ENCODE assay signal across 1 cellular context in genomic region chr1:207890136-207890738, GRCh38.
TF ChIP-seq lines count a peak whose summit lies in the region.

No MANE protein-coding gene starts in this region.

TF ChIP-seq in GM12878, 131 proteins besides CTCF, POLR2A, EP300 and RAD21 (continued from another document):
- TF ChIP-seq HSF1 (IDR thresholded peaks at IDR 0.05; ENCODE audit: low read depth, low read length) (no peak), ATF3 (IDR thresholded peaks at IDR 0.05; ENCODE audit: borderline replicate concordance, extremely low read depth, low read depth, low read length) (no peak), PAX5 (IDR thresholded peaks at IDR 0.05; ENCODE audit: borderline replicate concordance, low read depth, low read length) (0 out of 2 replicates have a peak, but pooled peaks have one; percentile 11), ELK1 (IDR thresholded peaks at IDR 0.05; ENCODE audit: low read depth, low read length) (no peak), ZNF274 (IDR thresholded peaks at IDR 0.05; ENCODE audit: insufficient read depth, insufficient read length) (no peak), IRF5 (IDR thresholded peaks at IDR 0.05; ENCODE audit: borderline replicate concordance) (no peak), SUPT20H (IDR thresholded peaks at IDR 0.05; ENCODE audit: borderline replicate concordance, control insufficient read depth, low read depth, low read length) (no peak), EED (IDR thresholded peaks at IDR 0.05; ENCODE audit: low read depth) (peak; percentile 50; the same call in 1 of the 2 replicates), PAX8 (IDR thresholded peaks at IDR 0.05) (no peak), DPF2 (IDR thresholded peaks at IDR 0.05) (no peak), IKZF1 (conservative IDR thresholded peaks at IDR 0.05) (peak; percentile 45; the same call in 1 of the 2 replicates), BCL3 (IDR thresholded peaks at IDR 0.05; ENCODE audit: borderline replicate concordance, insufficient read depth, low read depth, low read length, poor library complexity, severe bottlenecking) (no peak), RUNX3 (IDR thresholded peaks at IDR 0.05; ENCODE audit: low read length) (peak; percentile 34; the same call in 1 of the 2 replicates), POU2F2 (IDR thresholded peaks at IDR 0.05; ENCODE audit: borderline replicate concordance, low read depth, low read length) (no peak)
